30 cellular contexts compared by ENCODE assay signal in genomic region chr2:44301111-44301510, GRCh38. TPM values are rescaled to one million over a fixed set of nuclear protein-coding genes. Genes with fewer than 3 reads are reported as not detected.
"Had no signal": no experiment of that assay in that cellular context is flagged by ENCODE, and none has a peak within 500 bp of the region (broad histone marks: within the 10 kb centered on the region; RNA-seq: fewer than 3 reads in every experiment).

No MANE protein-coding gene starts in this region.

- H3K4me3 ChIP-seq: colonic mucosa, esophagus squamous epithelium, gastrocnemius medialis, heart right ventricle, left lung, lower lobe of right lung, mucosa of descending colon had no signal

- ATAC-seq: effector memory CD8-positive, alpha-beta T cell; esophagus mucosa; gastrocnemius medialis; heart right ventricle; left cardiac atrium; left lung; left ventricle myocardium superior; lower lobe of right lung; mucosa of descending colon had no signal

- H3K27me3 ChIP-seq: colonic mucosa, gastrocnemius medialis, left lung had no signal

- H3K4me1 ChIP-seq: colonic mucosa, esophagus squamous epithelium, gastrocnemius medialis, heart right ventricle, left lung, lower lobe of right lung had no signal

- FAIRE-seq: endometrium, islet of Langerhans, keratinocyte had no signal

- H3K27ac ChIP-seq: colonic mucosa, epithelial cell of prostate, esophagus squamous epithelium, gastrocnemius medialis, heart right ventricle, left lung, lower lobe of right lung had no signal

- H3K9me3 ChIP-seq: colonic mucosa, esophagus squamous epithelium, gastrocnemius medialis, left lung, lower lobe of right lung, mucosa of descending colon had no signal

- H3K36me3 ChIP-seq: colonic mucosa, esophagus squamous epithelium, gastrocnemius medialis, heart right ventricle, left lung, lower lobe of right lung had no signal

- DNase-seq: colonic mucosa; cortex of kidney; effector CD8-positive, alpha-beta T cell; effector memory CD8-positive, alpha-beta T cell; endodermal cell; erythroblast; esophagus squamous epithelium; foreskin fibroblast; foreskin melanocyte; gastrocnemius medialis; glutamatergic neuron; head of caudate nucleus; heart right ventricle; hippocampal formation; left cardiac atrium; left lung; left ventricle myocardium superior; lower lobe of right lung; mesenchymal stem cell; mucosa of descending colon; naive B cell had no signal

RNA-seq across cellular contexts. Expression of gene SLC3A1, which starts 25.8 kb away (rescaled TPM):
- total RNA-seq: dermis microvascular lymphatic vessel endothelial cell, esophagus mucosa, glomerular endothelial cell, left lung, left ventricle myocardium superior, lower lobe of right lung, lung microvascular endothelial cell, myocyte had no signal
- polyA plus RNA-seq: keratinocyte had no signal
